In the genomic region with DNA sequence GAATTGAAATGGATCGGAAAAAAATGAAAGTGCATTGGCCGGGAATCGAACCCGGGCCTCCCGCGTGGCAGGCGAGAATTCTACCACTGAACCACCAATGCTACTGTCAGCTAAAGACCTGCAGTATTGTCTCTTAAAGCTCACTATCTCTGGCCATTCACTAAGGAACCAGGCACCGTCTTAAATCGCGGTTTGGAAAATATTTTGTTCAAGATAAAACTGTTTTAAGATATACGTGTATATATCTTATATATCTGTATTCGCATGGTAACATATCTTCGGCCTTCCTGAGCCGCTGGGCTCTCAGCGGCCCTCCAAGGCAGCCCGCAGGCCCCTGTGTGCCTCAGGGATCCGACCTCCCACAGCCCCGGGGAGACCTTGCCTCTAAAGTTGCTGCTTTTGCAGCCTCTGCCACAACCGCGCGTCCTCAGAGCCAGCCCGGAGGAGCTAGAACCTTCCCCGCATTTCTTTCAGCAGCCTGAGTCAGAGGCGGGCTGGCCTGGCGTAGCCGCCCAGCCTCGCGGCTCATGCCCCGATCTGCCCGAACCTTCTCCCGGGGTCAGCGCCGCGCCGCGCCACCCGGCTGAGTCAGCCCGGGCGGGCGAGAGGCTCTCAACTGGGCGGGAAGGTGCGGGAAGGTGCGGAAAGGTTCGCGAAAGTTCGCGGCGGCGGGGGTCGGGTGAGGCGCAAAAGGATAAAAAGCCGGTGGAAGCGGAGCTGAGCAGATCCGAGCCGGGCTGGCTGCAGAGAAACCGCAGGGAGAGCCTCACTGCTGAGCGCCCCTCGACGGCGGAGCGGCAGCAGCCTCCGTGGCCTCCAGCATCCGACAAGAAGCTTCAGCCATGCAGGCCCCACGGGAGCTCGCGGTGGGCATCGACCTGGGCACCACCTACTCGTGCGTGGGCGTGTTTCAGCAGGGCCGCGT, we compare ENCODE assay signal across 8 cellular contexts. TPM values are rescaled to one million over a fixed set of nuclear protein-coding genes. Genes with fewer than 3 reads are reported as not detected.
A peak's percentile ranks its signal among the peaks of the same experiment; 100 is the strongest.
DNase-seq lines count a peak whose midpoint lies in the region; ATAC-seq and TF ChIP-seq lines count a peak whose summit lies in the region.
"Not testable (repeated sequence)": the region's sequence is repeated elsewhere in the genome, so short reads cannot be mapped to it uniquely, and the experiment has no call there.

Gene HSPA6 (plus strand): TSS at position 724 of the 925 bp plus-strand sequence. CDS start 119 bp downstream, at position 843.

- in situ Hi-C loops in HAP-1 (cut with MboI; ENCODE audit: low sequenced_read_pairs), result not testable (repeated sequence)

- peak within 1 kb of the TSS; percentile 43 for H3K4me3 ChIP-seq in HAP-1
- H3K4me3 ChIP-seq in SK-N-SH (ENCODE audit: low read depth in 2 of 2, low read length in 1 of 2), result peak within 1 kb of the TSS; percentile 81 to 84
- H3K4me3 ChIP-seq in fibroblast of villous mesenchyme (ENCODE audit: low read depth, low read length), result peak within 1 kb of the TSS; percentile 72

- H3K9me3 ChIP-seq in HAP-1, SK-N-SH: not testable (repeated sequence)

- peak within 1 kb of the TSS; percentile 73 for H3K4me3 Mint-ChIP-seq in natural killer cell treated with Interleukin-12 subunit alpha and Interleukin-12 subunit beta and Interleukin-15 and Interleukin-18, amount 100 ng/mL, for 72 hours
- peak within 1 kb of the TSS; percentile 83 for H3K4me3 Mint-ChIP-seq in stimulated activated memory B cell treated with anti-CD40 and anti-IgM and Interleukin-4, amounts not matched to agents 10 μg/mL and 1 μg/mL and 100 μg/mL, for 72 hours

- peak in 1 of 2 experiments; percentile 79; a peak in 2 of 4 replicates for TF ChIP-seq EP300 in SK-N-SH (IDR thresholded peaks at IDR 0.05; ENCODE audit: borderline replicate concordance in 1 of 2, low read depth in 1 of 2, low read length in 1 of 2)

- H3K36me3 Mint-ChIP-seq in natural killer cell treated with Interleukin-12 subunit alpha and Interleukin-12 subunit beta and Interleukin-15 and Interleukin-18, amount 100 ng/mL, for 72 hours; stimulated activated memory B cell treated with anti-CD40 and anti-IgM and Interleukin-4, amounts not matched to agents 10 μg/mL and 1 μg/mL and 100 μg/mL, for 72 hours: not testable (repeated sequence)

- peak within 1 kb of the TSS; percentile 87 for H3K4me2 ChIP-seq in SK-N-SH

- not testable (repeated sequence) for H3K27me3 Mint-ChIP-seq in natural killer cell treated with Interleukin-12 subunit alpha and Interleukin-12 subunit beta and Interleukin-15 and Interleukin-18, amount 100 ng/mL, for 72 hours; stimulated activated memory B cell treated with anti-CD40 and anti-IgM and Interleukin-4, amounts not matched to agents 10 μg/mL and 1 μg/mL and 100 μg/mL, for 72 hours

- TF ChIP-seq RAD21 in SK-N-SH (IDR thresholded peaks at IDR 0.05; ENCODE audit: low read length), result not testable (repeated sequence)

- peak within 1 kb of the TSS; percentile 70 for H3K9ac ChIP-seq in SK-N-SH

- peak within 1 kb of the TSS; percentile 93 to 95 for H3K27ac Mint-ChIP-seq in natural killer cell treated with Interleukin-12 subunit alpha and Interleukin-12 subunit beta and Interleukin-15 and Interleukin-18, amount 100 ng/mL, for 72 hours
- H3K27ac Mint-ChIP-seq in stimulated activated memory B cell treated with anti-CD40 and anti-IgM and Interleukin-4, amounts not matched to agents 10 μg/mL and 1 μg/mL and 100 μg/mL, for 72 hours, result peak within 1 kb of the TSS; percentile 82

- POLR2A ChIA-PET in SK-N-SH (lab: Yijun Ruan, JAX), result not testable (repeated sequence)

- H3K27ac ChIP-seq in SK-N-SH (ENCODE audit: low read depth in 2 of 2, low read length in 1 of 2), result peak within 1 kb of the TSS in 1 of 2 experiments; percentile 64; a peak in 2 of 4 replicates

- not testable (repeated sequence) for H3K36me3 ChIP-seq in HAP-1 (replicated peaks); SK-N-SH (replicated peaks in 1 of 2; ENCODE audit: control insufficient read depth in 1 of 2, insufficient read depth in 2 of 2, low read length in 1 of 2)

- H3K27me3 ChIP-seq in HAP-1 (ENCODE audit: low read depth); SK-N-SH (ENCODE audit: insufficient read depth): not testable (repeated sequence)

- not testable (repeated sequence) for H4K20me1 ChIP-seq in SK-N-SH (ENCODE audit: insufficient read depth)

- ATAC-seq in natural killer cell treated with Interleukin-12 subunit alpha and Interleukin-12 subunit beta and Interleukin-15 and Interleukin-18, amount 100 ng/mL, for 72 hours, result peak; percentile 87
- peak; percentile 84 for ATAC-seq in stimulated activated memory B cell treated with anti-CD40 and anti-IgM and Interleukin-4, amounts not matched to agents 10 μg/mL and 1 μg/mL and 100 μg/mL, for 72 hours

- H2AFZ ChIP-seq in SK-N-SH (ENCODE audit: low read depth), result peak within 1 kb of the TSS; percentile 88

- H3K9me2 ChIP-seq in SK-N-SH, result not testable (repeated sequence)

- not testable (repeated sequence) for H3K4me1 ChIP-seq in HAP-1; SK-N-SH (ENCODE audit: control insufficient read depth in 1 of 2, insufficient read depth in 2 of 2, low read depth in 1 of 2, low read length in 1 of 2)

- peak; percentile 68 for DNase-seq in DMS79 treated with DMSO at 0.1 percent for 48 hours (lab: John Stamatoyannopoulos, UW)
- DNase-seq in HAP-1 (ENCODE audit: low spot score in 2 of 2), result peak; percentile 39 to 71
- DNase-seq in MV-4-11 (lab: John Stamatoyannopoulos, UW), result peak; percentile 62
- DNase-seq in SK-N-SH, result peak; percentile 84
- peak; percentile 70 for DNase-seq in activated naive CD4-positive, alpha-beta T cell treated with Interleukin-2 at 50 U/mL for 16 hours
- peak; percentile 80 for DNase-seq in fibroblast of villous mesenchyme (ENCODE audit: low read depth)
- peak; percentile 81 for DNase-seq in natural killer cell treated with Interleukin-12 subunit alpha and Interleukin-12 subunit beta and Interleukin-15 and Interleukin-18, amount 100 ng/mL, for 72 hours (ENCODE audit: low spot score)

- not testable (repeated sequence) for TF ChIP-seq CTCF in SK-N-SH (IDR thresholded peaks at IDR 0.05); fibroblast of villous mesenchyme (IDR thresholded peaks at IDR 0.05; ENCODE audit: insufficient read depth, low read depth, low read length)

- 0% methylated on average over 23 of the region's 72 CpGs for WGBS in SK-N-SH (ENCODE audit: low lambda C conversion rate)

- H3K9me3 Mint-ChIP-seq in natural killer cell treated with Interleukin-12 subunit alpha and Interleukin-12 subunit beta and Interleukin-15 and Interleukin-18, amount 100 ng/mL, for 72 hours; stimulated activated memory B cell treated with anti-CD40 and anti-IgM and Interleukin-4, amounts not matched to agents 10 μg/mL and 1 μg/mL and 100 μg/mL, for 72 hours: not testable (repeated sequence)

- CTCF ChIA-PET in SK-N-SH (lab: Yijun Ruan, JAX), result not testable (repeated sequence)

- H3F3A ChIP-seq in SK-N-SH (replicated peaks; ENCODE audit: insufficient read depth), result not testable (repeated sequence)

- H3K79me2 ChIP-seq in SK-N-SH (ENCODE audit: insufficient read depth), result not testable (repeated sequence)

- H3K4me1 Mint-ChIP-seq in natural killer cell treated with Interleukin-12 subunit alpha and Interleukin-12 subunit beta and Interleukin-15 and Interleukin-18, amount 100 ng/mL, for 72 hours (ENCODE audit: low read depth in 2 of 2), result peaks cover 14 to 17% of the 10 kb centered on the region in 2 donors
- not testable (repeated sequence) for H3K4me1 Mint-ChIP-seq in stimulated activated memory B cell treated with anti-CD40 and anti-IgM and Interleukin-4, amounts not matched to agents 10 μg/mL and 1 μg/mL and 100 μg/mL, for 72 hours

TF ChIP-seq in SK-N-SH, 30 proteins besides CTCF, POLR2A, EP300 and RAD21:
- peak; percentile 86; the same call in 1 of the 2 replicates for TF ChIP-seq TEAD4 (IDR thresholded peaks at IDR 0.05; ENCODE audit: borderline replicate concordance, insufficient read depth)
- peak; percentile 28 for TF ChIP-seq CHD2 (IDR thresholded peaks at IDR 0.05; ENCODE audit: low read length, partially characterized antibody)
- TF ChIP-seq FOSL2 (IDR thresholded peaks at IDR 0.05; ENCODE audit: borderline replicate concordance, low read depth), result peak; percentile 64

RNA-seq across cellular contexts. Expression of gene HSPA6, which starts in this region (rescaled TPM):
- polyA plus RNA-seq in SK-N-SH (2012; rRNA removed), result 0.07 and 0.10 TPM in 2 replicates
- 0.05 and 0.12 TPM in 2 replicates for polyA plus RNA-seq in SK-N-SH (2012; cell fraction: cytosol; rRNA removed)
- polyA plus RNA-seq in SK-N-SH (2012; cell fraction: nucleus; rRNA removed), result 0.13 and 0.46 TPM in 2 replicates
- under 0.01 TPM in 2 replicates for total RNA-seq in fibroblast of villous mesenchyme
- 1 to 10 TPM; 3.3 to 5.9 TPM for total RNA-seq in natural killer cell treated with Interleukin-12 subunit alpha and Interleukin-12 subunit beta and Interleukin-15 and Interleukin-18, amount 100 ng/mL, for 72 hours

Comparison
In these comparisons a context has a peak if more than half of its experiments do, and no peak if none do; other contexts are left out.
1. Peak in DNase-seq, H3K4me3 ChIP-seq, H3K9ac ChIP-seq and H3K4me2 ChIP-seq in SK-N-SH; RNA of the gene not detected or under 1 TPM.
2. Peak in DNase-seq and H3K4me3 ChIP-seq in fibroblast of villous mesenchyme; RNA of the gene not detected or under 1 TPM.